ENCODE assay signal across 10 cellular contexts in the genomic region with DNA sequence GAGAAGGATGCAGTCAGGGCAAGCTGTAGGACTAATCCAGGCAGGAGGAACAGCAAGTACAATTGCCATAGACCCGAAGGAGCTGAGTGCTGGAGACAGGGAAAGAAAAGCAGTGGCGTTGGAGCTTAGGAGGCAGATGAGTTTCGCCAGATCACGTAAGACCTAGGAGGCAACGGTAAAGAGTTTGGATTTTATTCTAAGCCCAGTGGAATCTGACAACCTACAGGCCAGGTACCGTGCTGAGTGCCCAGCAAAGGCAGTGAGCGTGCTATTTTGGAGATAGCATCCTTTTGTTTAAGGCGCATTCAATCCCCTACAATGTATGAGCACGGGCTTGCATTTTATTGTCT. TPM values are rescaled to one million over a fixed set of nuclear protein-coding genes. Genes with fewer than 3 reads are reported as not detected.
DNase-seq lines count a peak whose midpoint lies in the region; ATAC-seq, FAIRE-seq and TF ChIP-seq lines count a peak whose summit lies in the region.
"Had no signal": no experiment of that assay in that cellular context is flagged by ENCODE, and none has a peak within 500 bp of the region (broad histone marks: within the 10 kb centered on the region; RNA-seq: fewer than 3 reads in every experiment).

No MANE protein-coding gene starts in this region.

- H3K23me2 ChIP-seq in H9 (ENCODE audit: insufficient read length, low read depth, low read length, poor library complexity, severe bottlenecking) = peaks cover 17% of the 10 kb centered on the region

- H3K27me3 ChIP-seq in H9 (ENCODE audit: insufficient read depth, low read length) (peaks cover 4% of the 10 kb centered on the region; the same call in 1 of the 2 replicates), Peyer's patch (no peaks in the 10 kb centered on the region), neural progenitor cell (peaks cover 51% of the 10 kb centered on the region)

- no peak for ATAC-seq in GM21576 (IDR thresholded peaks at IDR 0.05; ENCODE audit: unreplicated experiment)

- no peaks in the 10 kb centered on the region for H3K36me3 Mint-ChIP-seq in H9 (ENCODE audit: insufficient read depth in 1 of 3, low read depth in 3 of 3)
- no peaks in the 10 kb centered on the region for H3K36me3 Mint-ChIP-seq in neural progenitor cell

- H3K9ac ChIP-seq in H9 (ENCODE audit: extremely low read depth, insufficient read length, low read length) (peak overlapping the region; percentile 63), neural progenitor cell (no peak overlapping the region)

- H3K79me2 ChIP-seq in H9 (ENCODE audit: insufficient read depth, low read length) = no peaks in the 10 kb centered on the region; the same call in 1 of the 2 replicates
- peaks cover 4% of the 10 kb centered on the region for H3K79me2 ChIP-seq in neural progenitor cell (ENCODE audit: low read depth)

- H2AFZ ChIP-seq in H9 (ENCODE audit: low read length) = no peak overlapping the region
- no peak overlapping the region for H2AFZ ChIP-seq in neural progenitor cell (replicated peaks)

- H3K18ac ChIP-seq in H9 (ENCODE audit: insufficient read length, low read depth, low read length) = no peak overlapping the region

- no peak overlapping the region for H4K5ac ChIP-seq in H9 (ENCODE audit: insufficient read length, low read depth, low read length)

- H3K79me1 ChIP-seq in H9 (ENCODE audit: insufficient read depth, low read depth, low read length, poor library complexity, severe bottlenecking) = no peaks in the 10 kb centered on the region

- WGBS in H9 (ENCODE audit: extremely low coverage, insufficient read length, low lambda C conversion rate) = no CpG with 5 or more reads among the region's 9 CpGs

- no peak overlapping the region for H3T11ph ChIP-seq in H9 (ENCODE audit: low read length)

- no peak overlapping the region for H2AK5ac ChIP-seq in H9 (ENCODE audit: insufficient read length, low read length)

- H3K27me3 Mint-ChIP-seq in H9 (ENCODE audit: low read depth) = peaks cover 14% of the 10 kb centered on the region
- H3K27me3 Mint-ChIP-seq in neural progenitor cell (ENCODE audit: insufficient read depth, low read depth) = peaks cover 24% of the 10 kb centered on the region

- peaks cover 28% of the 10 kb centered on the region for H3F3A ChIP-seq in neural progenitor cell (ENCODE audit: low read depth)

- peak overlapping the region in 3 of 4 donors; percentile 44 to 90 (median 64) for H3K4me3 ChIP-seq in Peyer's patch
- peak overlapping the region; percentile 79 for H3K4me3 ChIP-seq in epithelial cell of proximal tubule (ENCODE audit: low read depth, low read length)
- peak overlapping the region; percentile 66 for H3K4me3 ChIP-seq in neural progenitor cell

- H3K27ac Mint-ChIP-seq in H9 = peak overlapping the region in 2 of 3 experiments; percentile 31 to 78; a peak in 3 of 7 replicates
- no peak overlapping the region for H3K27ac Mint-ChIP-seq in neural progenitor cell

- no peak overlapping the region for H3K23ac ChIP-seq in H9 (ENCODE audit: insufficient read length, low read depth, low read length)

- H3K9me3 ChIP-seq in H9 (ENCODE audit: control insufficient read depth, low read depth, low read length) (no peaks in the 10 kb centered on the region), Peyer's patch (no peaks in the 10 kb centered on the region), neural progenitor cell (ENCODE audit: low read depth) (no peaks in the 10 kb centered on the region)

- TF ChIP-seq POLR2A in Peyer's patch (IDR thresholded peaks at IDR 0.05) = no peak

- no peak overlapping the region; the same call in 1 of the 2 replicates for H3K14ac ChIP-seq in H9 (ENCODE audit: insufficient read depth, low read length)

- DNase-seq in H9 = no peak
- DNase-seq in Peyer's patch = no peak
- peak; percentile 6 for DNase-seq in epithelial cell of proximal tubule (ENCODE audit: low read depth)
- peak; percentile 52 for DNase-seq in neural progenitor cell (ENCODE audit: low spot score)
- DNase-seq in dermis blood vessel endothelial cell = no peak
- DNase-seq in NCI-H82 treated with DMSO at 0.1 percent for 48 hours (lab: John Stamatoyannopoulos, UW; ENCODE audit: unreplicated experiment) = no peak
- DNase-seq in D721Med (ENCODE audit: insufficient read length, low spot score) = no peak
- DNase-seq: HCEC 1CT had no signal

- H3K9me3 Mint-ChIP-seq in H9 (no peaks in the 10 kb centered on the region; a peak in 2 of 5 replicates), neural progenitor cell (no peaks in the 10 kb centered on the region)

- H3K27ac ChIP-seq in H9 (ENCODE audit: insufficient read length, low read depth, low read length) (no peak overlapping the region), Peyer's patch (peak overlapping the region in 3 of 4 donors; percentile 93 to 99 (median 94)), neural progenitor cell (no peak overlapping the region)

- peaks cover 37 to 38% of the 10 kb centered on the region in 2 experiments for H3K4me1 Mint-ChIP-seq in H9
- H3K4me1 Mint-ChIP-seq in neural progenitor cell = peaks cover 24% of the 10 kb centered on the region

- H3K4me1 ChIP-seq in H9 (ENCODE audit: insufficient read depth, low read length) (peaks cover 3% of the 10 kb centered on the region; the same call in 1 of the 2 replicates), Peyer's patch (peaks cover 0 to 15% (median 0%) of the 10 kb centered on the region in 4 donors), neural progenitor cell (peaks cover 25% of the 10 kb centered on the region)

- no peak overlapping the region for H2BK120ac ChIP-seq in H9 (ENCODE audit: low read depth, low read length, poor library complexity, severe bottlenecking)

- H4K91ac ChIP-seq in H9 (ENCODE audit: insufficient read length, low read depth, low read length) = no peak overlapping the region

- no peak overlapping the region for H2BK15ac ChIP-seq in H9 (ENCODE audit: low read depth, low read length)

- H2BK20ac ChIP-seq in H9 (ENCODE audit: low read depth, low read length, poor library complexity, severe bottlenecking) = no peak overlapping the region

- no peak for FAIRE-seq in D721Med (lab: Jason Lieb, UNC)
- FAIRE-seq: colon had no signal

- no peak overlapping the region for H3K56ac ChIP-seq in H9 (ENCODE audit: insufficient read length, low read depth, low read length)

- H2BK5ac ChIP-seq in H9 (ENCODE audit: insufficient read length, low read length) = no peak overlapping the region

- H4K20me1 ChIP-seq in H9 (ENCODE audit: control insufficient read depth, insufficient read depth, insufficient read length) (no peaks in the 10 kb centered on the region), neural progenitor cell (ENCODE audit: low read depth) (peaks cover 15% of the 10 kb centered on the region)

- H4K8ac ChIP-seq in H9 (replicated peaks; ENCODE audit: insufficient read length, low read depth, low read length) = no peak overlapping the region

- H3K4me3 Mint-ChIP-seq in H9 (peak overlapping the region; percentile 86), neural progenitor cell (peak overlapping the region; percentile 88)

- no peak overlapping the region for H3K4ac ChIP-seq in H9 (ENCODE audit: low read depth, low read length)

- H3K4me2 ChIP-seq in H9 (ENCODE audit: insufficient read depth, insufficient read length, low read length) (peak overlapping the region; percentile 95), neural progenitor cell (peak overlapping the region; percentile 94)

- H3K36me3 ChIP-seq in Peyer's patch (no peaks in the 10 kb centered on the region), neural progenitor cell (no peaks in the 10 kb centered on the region)

- TF ChIP-seq CTCF in H9 (conservative IDR thresholded peaks at IDR 0.05) (no peak), Peyer's patch (IDR thresholded peaks at IDR 0.05) (no peak), epithelial cell of proximal tubule (conservative IDR thresholded peaks at IDR 0.05; ENCODE audit: low read depth, low read length) (no peak), neural progenitor cell (IDR thresholded peaks at IDR 0.05) (no peak), D721Med (IDR thresholded peaks at IDR 0.05; ENCODE audit: insufficient read depth, missing control alignments) (no peak)

- H2BK12ac ChIP-seq in H9 (ENCODE audit: insufficient read length, low read depth, low read length) = no peak overlapping the region

RNA-seq across cellular contexts. Expression of a gene that starts 1.2 kb away (rescaled TPM):
- total RNA-seq in H9 (2021) (5.2 and 5.5 TPM in 2 replicates), Peyer's patch (10 to 100 TPM in 3 of 4 donors, 1 to 10 TPM in 1; 7.4 to 34.8 (median 21.5) TPM), epithelial cell of proximal tubule (7.8 and 10.3 TPM in 2 replicates), neural progenitor cell (ENCODE audit: low replicate concordance) (0.06 TPM in 1 of 2 replicates, not detected in the other), dermis blood vessel endothelial cell (under 0.01 and 0.19 TPM in 2 replicates)

Comparison
In these comparisons a context has a peak if more than half of its experiments do, and no peak if none do; other contexts are left out.
1. DNase-seq: peak in epithelial cell of proximal tubule (single experiment) and neural progenitor cell (single experiment); none in H9 (single experiment), Peyer's patch (0 of 3), dermis blood vessel endothelial cell (single experiment), NCI-H82 treated with DMSO at 0.1 percent for 48 hours (single experiment) and D721Med (single experiment).
2. H3K27ac ChIP-seq: peak in Peyer's patch (3 of 4); none in H9 (single experiment) and neural progenitor cell (single experiment).
3. Peak in every context shown above with its lines, with median percentiles within 50 percentile points of each other: H3K4me3 ChIP-seq.